34 cellular contexts compared by ENCODE assay signal in the genomic region with DNA sequence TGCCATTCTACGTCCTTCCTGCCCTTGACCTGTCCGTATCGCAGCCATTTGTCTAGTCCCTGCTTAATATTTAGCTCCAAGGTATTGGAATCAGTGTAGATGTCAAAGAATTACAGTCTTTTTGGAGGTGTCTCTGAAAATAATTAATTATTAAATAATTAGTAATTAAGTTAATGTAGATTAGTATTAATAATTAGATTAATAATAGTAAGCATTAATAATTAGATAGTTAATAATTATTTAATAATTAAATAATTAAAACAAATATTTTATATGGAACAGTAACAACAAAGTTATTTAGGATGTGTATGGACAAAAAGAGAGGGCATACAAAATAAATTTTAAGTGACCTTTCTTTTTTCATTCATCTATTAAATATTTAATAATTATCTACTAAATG.
"Had no signal": no experiment of that assay in that cellular context is flagged by ENCODE, and none has a peak within 500 bp of the region (broad histone marks: within the 10 kb centered on the region; RNA-seq: fewer than 3 reads in every experiment).

No MANE protein-coding gene starts in this region.

- H3K4me3 ChIP-seq: PC-9, SJCRH30, SK-N-MC had no signal

- H3K9ac ChIP-seq: KMS-11 had no signal

- H3K9me3 ChIP-seq: SJCRH30 had no signal

- H3K4me2 ChIP-seq: KMS-11, PC-9 had no signal

- H3K27ac ChIP-seq: KMS-11, PC-9, RWPE1, SJCRH30, SK-N-MC had no signal

- H3K4me1 ChIP-seq: SJCRH30 had no signal

- H3K27me3 ChIP-seq: SJCRH30 had no signal

- ATAC-seq: Panc1, Right ventricle myocardium inferior, SK-N-SH treated with all-trans-retinoic acid at 6 μM for 48 hours had no signal

- DNase-seq: Karpas-422, MM.1S, NCI-H1048, NCI-H1092 treated with DMSO at 0.1 percent for 48 hours, NCI-H1105 treated with DMSO at 0.1 percent for 48 hours, NCI-H1417, NCI-H1436, NCI-H146, NCI-H1694, NCI-H187, NCI-H1930, NCI-H2029 treated with DMSO at 0.1 percent for 48 hours, NCI-H2081 treated with DMSO at 0.1 percent for 48 hours, NCI-H2107, NCI-H2171, NCI-H226, NCI-H446 treated with DMSO at 0.1 percent for 48 hours, NCI-H510A, NCI-H524, NCI-H526, NCI-H69, NCI-H748 treated with DMSO at 0.1 percent for 48 hours, NCI-H82, PC-9, SHP77, SIG-M5, SJCRH30 had no signal

- H2AFZ ChIP-seq: PC-9 had no signal

- FAIRE-seq: RCC 7860 had no signal

- H3K36me3 ChIP-seq: SJCRH30 had no signal
